ENCODE assay signal across 8 cellular contexts in the genomic region with DNA sequence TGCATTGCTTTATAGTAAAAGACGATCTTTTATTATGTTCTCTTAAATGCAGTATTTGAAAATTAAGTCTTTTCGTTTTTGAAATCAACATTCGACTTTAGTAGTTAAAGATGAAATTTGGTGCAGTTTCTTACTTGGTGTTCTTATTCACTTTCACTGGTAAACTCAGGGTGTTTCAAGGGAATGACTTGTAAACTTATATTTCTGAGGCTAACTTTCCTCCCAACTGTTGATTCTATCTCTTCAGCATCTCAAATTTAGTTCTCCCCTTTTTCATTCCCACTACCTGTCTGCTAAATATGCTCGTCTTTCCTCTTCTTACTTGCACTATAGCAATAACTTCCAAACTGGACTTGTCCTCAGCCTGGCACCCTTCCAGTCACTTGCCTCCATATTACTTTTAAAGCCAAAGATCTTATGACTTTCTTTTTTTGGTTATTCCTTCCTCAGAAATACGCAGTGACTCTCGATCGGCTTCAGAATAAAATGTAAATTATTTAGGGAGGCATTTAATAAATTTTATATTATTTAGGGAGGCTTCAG. TPM values are rescaled to one million over a fixed set of nuclear protein-coding genes. Genes with fewer than 3 reads are reported as not detected.
A peak's percentile ranks its signal among the peaks of the same experiment; 100 is the strongest.
DNase-seq lines count a peak whose midpoint lies in the region; ATAC-seq and TF ChIP-seq lines count a peak whose summit lies in the region.

No MANE protein-coding gene starts in this region.

- peak overlapping the region; percentile 79 for H3K27ac ChIP-seq in C4-2B

- H3K36me3 Mint-ChIP-seq in naive thymus-derived CD8-positive, alpha-beta T cell = peaks cover 0 to 15% (median 4%) of the 10 kb centered on the region in 3 donors

- H3K9me3 Mint-ChIP-seq in naive thymus-derived CD8-positive, alpha-beta T cell = no peaks in the 10 kb centered on the region

- DNase-seq in M059J (ENCODE audit: low read depth) (peak; percentile 12), dermis blood vessel endothelial cell (peak; percentile 5), retina (no peak), NCI-H82 treated with DMSO at 0.1 percent for 48 hours (lab: John Stamatoyannopoulos, UW; ENCODE audit: unreplicated experiment) (no peak), NCI-H1048 (lab: John Stamatoyannopoulos, UW) (no peak)
- DNase-seq in naive thymus-derived CD8-positive, alpha-beta T cell = peak in 1 of 10 donors; percentile 4
- no peak for DNase-seq in activated CD8-positive, alpha-beta memory T cell treated with anti-CD3 and anti-CD28 coated beads for 24 hours

- H3K27me3 Mint-ChIP-seq in naive thymus-derived CD8-positive, alpha-beta T cell = no peaks in the 10 kb centered on the region

- ATAC-seq in naive thymus-derived CD8-positive, alpha-beta T cell = no peak

- POLR2A ChIA-PET in naive thymus-derived CD8-positive, alpha-beta T cell (lab: Charles Lee) = interaction anchor here (0.6 to 2.2 kb wide), 7 partner anchors 9 to 295 kb away, joined by 3 to 17 read pairs (median 8); a partner anchor contains a TSS

- H3K4me1 Mint-ChIP-seq in naive thymus-derived CD8-positive, alpha-beta T cell = peaks cover 18 to 43% (median 37%) of the 10 kb centered on the region in 4 donors

- peak overlapping the region; percentile 88 to 100 (median 98) for H3K27ac Mint-ChIP-seq in naive thymus-derived CD8-positive, alpha-beta T cell

- no peak for TF ChIP-seq CTCF in C4-2B (conservative IDR thresholded peaks at IDR 0.05)

- H3K4me3 Mint-ChIP-seq in naive thymus-derived CD8-positive, alpha-beta T cell = peak overlapping the region; percentile 96 to 100 (median 99)

RNA-seq across cellular contexts. Expression of a gene that starts 1.0 kb away (rescaled TPM):
- 35.6 and 36.0 TPM in 2 replicates for total RNA-seq in M059J (2014; rRNA removed; shearing (Covaris generic))
- 24.7 and 31.8 TPM in 2 replicates for total RNA-seq in dermis blood vessel endothelial cell
- 10 to 100 TPM; 29.6 to 30.1 TPM for total RNA-seq in naive thymus-derived CD8-positive, alpha-beta T cell
- 10 to 100 TPM; 13.3 to 15.3 (median 15.1) TPM for polyA plus RNA-seq in naive thymus-derived CD8-positive, alpha-beta T cell

Comparison
In these comparisons a context has a peak if more than half of its experiments do, and no peak if none do; other contexts are left out.
1. DNase-seq: peak in M059J (single experiment) and dermis blood vessel endothelial cell (single experiment); none in retina (single experiment), NCI-H82 treated with DMSO at 0.1 percent for 48 hours (single experiment), NCI-H1048 (single experiment) and activated CD8-positive, alpha-beta memory T cell treated with anti-CD3 and anti-CD28 coated beads for 24 hours (single experiment).